ENCODE assay signal across 1 cellular context in the genomic region with DNA sequence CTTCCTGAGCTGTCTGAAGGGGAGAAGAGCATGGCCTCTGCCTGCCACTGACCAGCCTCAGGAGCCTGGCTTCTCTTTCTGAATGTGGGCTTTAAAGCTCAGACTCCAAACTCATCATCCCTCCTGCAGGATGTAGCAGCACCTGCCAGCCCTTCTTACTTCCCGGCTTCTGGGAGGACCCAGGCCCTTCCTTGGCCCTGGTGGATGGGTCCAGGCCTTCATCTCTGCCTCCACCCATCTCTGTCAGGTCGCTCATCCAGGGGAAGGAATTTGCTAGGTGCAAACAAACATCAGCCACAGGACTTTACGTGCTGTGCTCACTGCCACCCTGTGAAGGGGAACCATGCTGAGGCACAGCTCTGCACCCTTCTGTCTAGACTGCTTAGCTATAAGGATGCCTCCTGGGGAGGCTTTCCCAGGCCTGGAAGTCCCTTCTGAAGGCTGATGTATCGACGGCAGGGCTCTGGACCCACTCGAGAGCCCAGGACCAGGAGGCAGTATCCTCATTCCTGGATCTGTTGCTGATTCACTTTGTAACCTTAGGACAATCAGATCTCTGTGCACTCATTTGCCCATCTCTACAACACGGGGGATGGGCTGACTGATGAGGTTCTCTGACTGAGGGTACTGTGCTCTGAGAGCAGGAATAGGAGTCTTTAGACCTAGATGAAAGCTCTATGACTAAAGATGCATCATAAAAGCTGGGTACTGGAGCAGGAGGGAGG.
TF ChIP-seq lines count a peak whose summit lies in the region.

No MANE protein-coding gene starts in this region.

TF ChIP-seq in HepG2, 621 proteins besides CTCF, POLR2A, EP300 and RAD21:
- TF ChIP-seq ZNF256 (CRISPR knock-in tag; conservative IDR thresholded peaks at IDR 0.05), result no peak
- no peak for TF ChIP-seq ZNF350 (CRISPR knock-in tag; IDR thresholded peaks at IDR 0.05; ENCODE audit: borderline replicate concordance, low read depth)
- TF ChIP-seq, protein P1, sequence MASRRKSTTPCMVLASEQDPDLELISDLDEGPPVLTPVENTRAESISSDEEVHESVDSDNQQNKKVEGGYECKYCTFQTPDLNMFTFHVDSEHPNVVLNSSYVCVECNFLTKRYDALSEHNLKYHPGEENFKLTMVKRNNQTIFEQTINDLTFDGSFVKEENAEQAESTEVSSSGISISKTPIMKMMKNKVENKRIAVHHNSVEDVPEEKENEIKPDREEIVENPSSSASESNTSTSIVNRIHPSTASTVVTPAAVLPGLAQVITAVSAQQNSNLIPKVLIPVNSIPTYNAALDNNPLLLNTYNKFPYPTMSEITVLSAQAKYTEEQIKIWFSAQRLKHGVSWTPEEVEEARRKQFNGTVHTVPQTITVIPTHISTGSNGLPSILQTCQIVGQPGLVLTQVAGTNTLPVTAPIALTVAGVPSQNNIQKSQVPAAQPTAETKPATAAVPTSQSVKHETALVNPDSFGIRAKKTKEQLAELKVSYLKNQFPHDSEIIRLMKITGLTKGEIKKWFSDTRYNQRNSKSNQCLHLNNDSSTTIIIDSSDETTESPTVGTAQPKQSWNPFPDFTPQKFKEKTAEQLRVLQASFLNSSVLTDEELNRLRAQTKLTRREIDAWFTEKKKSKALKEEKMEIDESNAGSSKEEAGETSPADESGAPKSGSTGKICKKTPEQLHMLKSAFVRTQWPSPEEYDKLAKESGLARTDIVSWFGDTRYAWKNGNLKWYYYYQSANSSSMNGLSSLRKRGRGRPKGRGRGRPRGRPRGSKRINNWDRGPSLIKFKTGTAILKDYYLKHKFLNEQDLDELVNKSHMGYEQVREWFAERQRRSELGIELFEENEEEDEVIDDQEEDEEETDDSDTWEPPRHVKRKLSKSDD (CRISPR knock-in tag; IDR thresholded peaks at IDR 0.05; ENCODE audit: low read depth), result no peak
- TF ChIP-seq, protein P2, sequence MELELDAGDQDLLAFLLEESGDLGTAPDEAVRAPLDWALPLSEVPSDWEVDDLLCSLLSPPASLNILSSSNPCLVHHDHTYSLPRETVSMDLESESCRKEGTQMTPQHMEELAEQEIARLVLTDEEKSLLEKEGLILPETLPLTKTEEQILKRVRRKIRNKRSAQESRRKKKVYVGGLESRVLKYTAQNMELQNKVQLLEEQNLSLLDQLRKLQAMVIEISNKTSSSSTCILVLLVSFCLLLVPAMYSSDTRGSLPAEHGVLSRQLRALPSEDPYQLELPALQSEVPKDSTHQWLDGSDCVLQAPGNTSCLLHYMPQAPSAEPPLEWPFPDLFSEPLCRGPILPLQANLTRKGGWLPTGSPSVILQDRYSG (CRISPR knock-in tag; IDR thresholded peaks at IDR 0.05), result no peak
- no peak for TF ChIP-seq TOPORS (CRISPR knock-in tag; IDR thresholded peaks at IDR 0.05)
- no peak for TF ChIP-seq MAF1 (CRISPR knock-in tag; IDR thresholded peaks at IDR 0.05; ENCODE audit: borderline replicate concordance)
- no peak for TF ChIP-seq CREB1 (IDR thresholded peaks at IDR 0.05)
- TF ChIP-seq CREB1 (CRISPR knock-in tag; IDR thresholded peaks at IDR 0.05), result no peak
- no peak for TF ChIP-seq NR2C2 (CRISPR knock-in tag; IDR thresholded peaks at IDR 0.05; ENCODE audit: borderline replicate concordance)
- no peak for TF ChIP-seq KMT2A (CRISPR knock-in tag; IDR thresholded peaks at IDR 0.05)
- TF ChIP-seq SPEN (CRISPR knock-in tag; IDR thresholded peaks at IDR 0.05; ENCODE audit: low read depth), result no peak
- no peak for TF ChIP-seq ETV5 (CRISPR knock-in tag; IDR thresholded peaks at IDR 0.05; ENCODE audit: borderline replicate concordance)
- TF ChIP-seq, protein P3, sequence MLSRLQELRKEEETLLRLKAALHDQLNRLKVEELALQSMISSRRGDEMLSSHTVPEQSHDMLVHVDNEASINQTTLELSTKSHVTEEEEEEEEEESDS (CRISPR knock-in tag; IDR thresholded peaks at IDR 0.05; ENCODE audit: borderline replicate concordance), result no peak
- TF ChIP-seq ZFP37 (CRISPR knock-in tag; IDR thresholded peaks at IDR 0.05; ENCODE audit: borderline replicate concordance), result no peak
- TF ChIP-seq SMYD3 (CRISPR knock-in tag; IDR thresholded peaks at IDR 0.05), result no peak
- no peak for TF ChIP-seq ZNF614 (CRISPR knock-in tag; IDR thresholded peaks at IDR 0.05; ENCODE audit: borderline replicate concordance)
- TF ChIP-seq DNMT1 (CRISPR knock-in tag; IDR thresholded peaks at IDR 0.05), result no peak
- TF ChIP-seq, protein P4, sequence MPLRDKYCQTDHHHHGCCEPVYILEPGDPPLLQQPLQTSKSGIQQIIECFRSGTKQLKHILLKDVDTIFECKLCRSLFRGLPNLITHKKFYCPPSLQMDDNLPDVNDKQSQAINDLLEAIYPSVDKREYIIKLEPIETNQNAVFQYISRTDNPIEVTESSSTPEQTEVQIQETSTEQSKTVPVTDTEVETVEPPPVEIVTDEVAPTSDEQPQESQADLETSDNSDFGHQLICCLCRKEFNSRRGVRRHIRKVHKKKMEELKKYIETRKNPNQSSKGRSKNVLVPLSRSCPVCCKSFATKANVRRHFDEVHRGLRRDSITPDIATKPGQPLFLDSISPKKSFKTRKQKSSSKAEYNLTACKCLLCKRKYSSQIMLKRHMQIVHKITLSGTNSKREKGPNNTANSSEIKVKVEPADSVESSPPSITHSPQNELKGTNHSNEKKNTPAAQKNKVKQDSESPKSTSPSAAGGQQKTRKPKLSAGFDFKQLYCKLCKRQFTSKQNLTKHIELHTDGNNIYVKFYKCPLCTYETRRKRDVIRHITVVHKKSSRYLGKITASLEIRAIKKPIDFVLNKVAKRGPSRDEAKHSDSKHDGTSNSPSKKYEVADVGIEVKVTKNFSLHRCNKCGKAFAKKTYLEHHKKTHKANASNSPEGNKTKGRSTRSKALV (CRISPR knock-in tag; IDR thresholded peaks at IDR 0.05), result no peak
- TF ChIP-seq, protein P5, sequence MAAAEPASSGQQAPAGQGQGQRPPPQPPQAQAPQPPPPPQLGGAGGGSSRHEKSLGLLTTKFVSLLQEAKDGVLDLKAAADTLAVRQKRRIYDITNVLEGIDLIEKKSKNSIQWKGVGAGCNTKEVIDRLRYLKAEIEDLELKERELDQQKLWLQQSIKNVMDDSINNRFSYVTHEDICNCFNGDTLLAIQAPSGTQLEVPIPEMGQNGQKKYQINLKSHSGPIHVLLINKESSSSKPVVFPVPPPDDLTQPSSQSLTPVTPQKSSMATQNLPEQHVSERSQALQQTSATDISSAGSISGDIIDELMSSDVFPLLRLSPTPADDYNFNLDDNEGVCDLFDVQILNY (CRISPR knock-in tag; conservative IDR thresholded peaks at IDR 0.05), result no peak
